Comparison of ENCODE assay signal across 12 cellular contexts in genomic region chr12:120101617-120102016, GRCh38. TPM values are rescaled to one million over a fixed set of nuclear protein-coding genes. Genes with fewer than 3 reads are reported as not detected.
DNase-seq lines count a peak whose midpoint lies in the region; ATAC-seq, FAIRE-seq and TF ChIP-seq lines count a peak whose summit lies in the region.
"Had no signal": no experiment of that assay in that cellular context is flagged by ENCODE, and none has a peak within 500 bp of the region (broad histone marks: within the 10 kb centered on the region; RNA-seq: fewer than 3 reads in every experiment).

No MANE protein-coding gene starts in this region.

- H3K4me1 ChIP-seq in kidney (ENCODE audit: control insufficient read depth in 1 of 2, insufficient read depth in 1 of 2, low read depth in 1 of 2, low read length in 2 of 2) (peaks cover 10 to 27% of the 10 kb centered on the region in 2 donors), thoracic aorta (ENCODE audit: control insufficient read depth in 1 of 2, low read depth in 2 of 2) (peaks cover 17 to 27% of the 10 kb centered on the region in 2 donors)

- H3K27ac ChIP-seq in kidney (ENCODE audit: low read depth in 2 of 2, low read length in 2 of 2), result peak overlapping the region; percentile 60 to 65
- H3K27ac ChIP-seq in thoracic aorta, result peak overlapping the region in 1 of 2 donors; percentile 25
- H3K27ac ChIP-seq: pancreas had no signal

- no peak for FAIRE-seq in kidney (lab: Jason Lieb, UNC)
- FAIRE-seq: pancreas had no signal

- no peak for DNase-seq in activated T-cell treated with anti-CD3 and anti-CD28 coated beads, Interleukin-2, amount 50 U/mL, for 4 hours
- DNase-seq in activated T-cell treated with anti-CD3 and anti-CD28 coated beads, Interleukin-2, amount 50 U/mL, for 1 hour, result no peak
- no peak for DNase-seq in activated CD8-positive, alpha-beta T cell treated with anti-CD3 and anti-CD28 coated beads, Interleukin-2, amount 10 ng/mL, durations not matched to agents 7 days and 5 days
- DNase-seq in kidney (peak; percentile 85), thoracic aorta (ENCODE audit: low spot score) (no peak), NCI-H1417 treated with DMSO at 0.1 percent for 48 hours (lab: John Stamatoyannopoulos, UW) (no peak), AG08396 (ENCODE audit: low spot score) (no peak)
- DNase-seq: activated naive CD4-positive, alpha-beta T cell treated with anti-CD3 and anti-CD28 coated beads, Interleukin-2, amount 10 ng/mL, durations not matched to agents 7 days and 5 days; effector CD4-positive, alpha-beta T cell; NK-92 treated with Interleukin-12 subunit alpha and Interleukin-12 subunit beta, amount 100 ng/mL, for 24 hours had no signal

- peak overlapping the region; percentile 33 for H3K4me3 Mint-ChIP-seq in activated T-cell treated with anti-CD3 and anti-CD28 coated beads, Interleukin-2, amount 50 U/mL, for 4 hours
- no peak overlapping the region for H3K4me3 Mint-ChIP-seq in activated CD8-positive, alpha-beta T cell treated with anti-CD3 and anti-CD28 coated beads, Interleukin-2, amount 10 ng/mL, durations not matched to agents 7 days and 5 days
- H3K4me3 Mint-ChIP-seq: activated naive CD4-positive, alpha-beta T cell treated with anti-CD3 and anti-CD28 coated beads, Interleukin-2, amount 10 ng/mL, durations not matched to agents 7 days and 5 days had no signal

- TF ChIP-seq CTCF in kidney (IDR thresholded peaks at IDR 0.05; ENCODE audit: borderline replicate concordance, extremely low read depth, insufficient read depth), result no peak
- no peak for TF ChIP-seq CTCF in thoracic aorta (IDR thresholded peaks at IDR 0.05)

- H3K9me3 Mint-ChIP-seq in activated T-cell treated with anti-CD3 and anti-CD28 coated beads, Interleukin-2, amount 50 U/mL, for 4 hours, result no peaks in the 10 kb centered on the region
- H3K9me3 Mint-ChIP-seq in activated CD8-positive, alpha-beta T cell treated with anti-CD3 and anti-CD28 coated beads, Interleukin-2, amount 10 ng/mL, durations not matched to agents 7 days and 5 days (ENCODE audit: insufficient read depth), result no peaks in the 10 kb centered on the region
- H3K9me3 Mint-ChIP-seq: activated naive CD4-positive, alpha-beta T cell treated with anti-CD3 and anti-CD28 coated beads, Interleukin-2, amount 10 ng/mL, durations not matched to agents 7 days and 5 days had no signal

- no peaks in the 10 kb centered on the region for H3K27me3 ChIP-seq in thoracic aorta (replicated peaks; ENCODE audit: insufficient read depth)
- H3K27me3 ChIP-seq: pancreas had no signal

- H3K4me1 Mint-ChIP-seq in activated T-cell treated with anti-CD3 and anti-CD28 coated beads, Interleukin-2, amount 50 U/mL, for 4 hours (ENCODE audit: low read depth), result peaks cover 25% of the 10 kb centered on the region
- peaks cover 18% of the 10 kb centered on the region for H3K4me1 Mint-ChIP-seq in activated CD8-positive, alpha-beta T cell treated with anti-CD3 and anti-CD28 coated beads, Interleukin-2, amount 10 ng/mL, durations not matched to agents 7 days and 5 days (ENCODE audit: low read depth)

- H3K36me3 ChIP-seq in kidney (ENCODE audit: control insufficient read depth in 1 of 2, insufficient read depth in 2 of 2, low read length in 2 of 2), result peaks cover 19 to 25% of the 10 kb centered on the region in 2 donors
- peaks cover 50% of the 10 kb centered on the region for H3K36me3 ChIP-seq in thoracic aorta

- ATAC-seq in activated T-cell treated with anti-CD3 and anti-CD28 coated beads, Interleukin-2, amount 50 U/mL, for 4 hours, result no peak
- no peak for ATAC-seq in activated CD8-positive, alpha-beta T cell treated with anti-CD3 and anti-CD28 coated beads, Interleukin-2, amount 10 ng/mL, durations not matched to agents 7 days and 5 days
- ATAC-seq in thoracic aorta (ENCODE audit: insufficient number of reproducible peaks, low FRiP score, low read depth), result no peak
- ATAC-seq in HG03196 (IDR thresholded peaks at IDR 0.05; ENCODE audit: unreplicated experiment), result no peak

- peak overlapping the region; percentile 76 for H3K27ac Mint-ChIP-seq in activated CD8-positive, alpha-beta T cell treated with anti-CD3 and anti-CD28 coated beads, Interleukin-2, amount 10 ng/mL, durations not matched to agents 7 days and 5 days
- H3K27ac Mint-ChIP-seq: activated naive CD4-positive, alpha-beta T cell treated with anti-CD3 and anti-CD28 coated beads, Interleukin-2, amount 10 ng/mL, durations not matched to agents 7 days and 5 days had no signal

- H3K9ac ChIP-seq in kidney (ENCODE audit: low read length in 2 of 2), result peak overlapping the region in 1 of 2 donors; percentile 10

- POLR2A ChIA-PET in activated CD8-positive, alpha-beta T cell treated with anti-CD3 and anti-CD28 coated beads, Interleukin-2, amount 10 ng/mL, durations not matched to agents 7 days and 5 days (lab: Charles Lee), result no interaction called here

- H3K9me3 ChIP-seq in kidney (ENCODE audit: control insufficient read depth in 1 of 2, low read length in 2 of 2) (no peaks in the 10 kb centered on the region), thoracic aorta (no peaks in the 10 kb centered on the region)
- H3K9me3 ChIP-seq: pancreas had no signal

- CTCF ChIA-PET in activated CD8-positive, alpha-beta T cell treated with anti-CD3 and anti-CD28 coated beads, Interleukin-2, amount 10 ng/mL, durations not matched to agents 7 days and 5 days (lab: Charles Lee), result no interaction called here

- peaks cover 14% of the 10 kb centered on the region for H3K36me3 Mint-ChIP-seq in activated T-cell treated with anti-CD3 and anti-CD28 coated beads, Interleukin-2, amount 50 U/mL, for 4 hours (ENCODE audit: insufficient read depth)
- peaks cover 58% of the 10 kb centered on the region for H3K36me3 Mint-ChIP-seq in activated CD8-positive, alpha-beta T cell treated with anti-CD3 and anti-CD28 coated beads, Interleukin-2, amount 10 ng/mL, durations not matched to agents 7 days and 5 days (ENCODE audit: low read depth)

- H3K4me3 ChIP-seq in kidney (ENCODE audit: low read length in 2 of 2) (no peak overlapping the region), thoracic aorta (peak overlapping the region; percentile 8)
- H3K4me3 ChIP-seq: pancreas had no signal

- intact Hi-C loops in kidney (cut with DNase I), result no loop called here

- no peaks in the 10 kb centered on the region for H3K27me3 Mint-ChIP-seq in activated T-cell treated with anti-CD3 and anti-CD28 coated beads, Interleukin-2, amount 50 U/mL, for 4 hours (ENCODE audit: low read depth)
- no peaks in the 10 kb centered on the region for H3K27me3 Mint-ChIP-seq in activated CD8-positive, alpha-beta T cell treated with anti-CD3 and anti-CD28 coated beads, Interleukin-2, amount 10 ng/mL, durations not matched to agents 7 days and 5 days (ENCODE audit: low read depth)
- H3K27me3 Mint-ChIP-seq: activated naive CD4-positive, alpha-beta T cell treated with anti-CD3 and anti-CD28 coated beads, Interleukin-2, amount 10 ng/mL, durations not matched to agents 7 days and 5 days had no signal

RNA-seq across cellular contexts. Expression of gene RAB35, which starts 14.9 kb away (rescaled TPM):
- total RNA-seq in activated T-cell treated with anti-CD3 and anti-CD28 coated beads, Interleukin-2, amount 50 U/mL, for 4 hours, result 10 to 100 TPM; 70.4 to 90.8 (median 74.6) TPM
- 10 to 100 TPM; 61.0 to 64.6 TPM for total RNA-seq in activated CD8-positive, alpha-beta T cell treated with anti-CD3 and anti-CD28 coated beads, Interleukin-2, amount 10 ng/mL, durations not matched to agents 7 days and 5 days
- total RNA-seq in kidney (56.1 TPM), thoracic aorta (10 to 100 TPM; 23.2 to 30.3 TPM)
- polyA plus RNA-seq in kidney (ENCODE audit: insufficient read depth, low read depth, low replicate concordance), result 23.2 TPM
